ENCODE assay signal across 16 cellular contexts in genomic region chr4:1512081-1512737, GRCh38.
A peak's percentile ranks its signal among the peaks of the same experiment; 100 is the strongest.
DNase-seq lines count a peak whose midpoint lies in the region; ATAC-seq, FAIRE-seq and TF ChIP-seq lines count a peak whose summit lies in the region.
"Had no signal": no experiment of that assay in that cellular context is flagged by ENCODE, and none has a peak within 500 bp of the region (broad histone marks: within the 10 kb centered on the region; RNA-seq: fewer than 3 reads in every experiment).

No MANE protein-coding gene starts in this region.

- no TSS peak for BruUV-seq in HepG2 (replicated peaks; lab: Mats Ljungman, UMichigan)

- no peaks in the 10 kb centered on the region for H3K79me2 ChIP-seq in HepG2 (ENCODE audit: insufficient read depth, low read length)

- no peak for TF ChIP-seq RAD21 in HepG2 (CRISPR knock-in tag; IDR thresholded peaks at IDR 0.05)

- no peaks in the 10 kb centered on the region for H3K36me3 ChIP-seq in right lobe of liver
- no peaks in the 10 kb centered on the region for H3K36me3 ChIP-seq in HepG2 (replicated peaks in 1 of 2; ENCODE audit: control insufficient read depth in 1 of 2, insufficient read depth in 2 of 2, low read length in 2 of 2)
- no peaks in the 10 kb centered on the region for H3K36me3 ChIP-seq in ascending aorta
- H3K36me3 ChIP-seq in kidney (ENCODE audit: control insufficient read depth in 1 of 2, insufficient read depth in 2 of 2, low read length in 2 of 2) = no peaks in the 10 kb centered on the region
- no peaks in the 10 kb centered on the region for H3K36me3 ChIP-seq in testis (ENCODE audit: low read depth, missing control alignments)

- no peak overlapping the region for H3K4me2 ChIP-seq in HepG2 (ENCODE audit: low read depth, low read length)

- H3K27me3 ChIP-seq in right lobe of liver (peaks cover 0 to 3% of the 10 kb centered on the region in 2 donors), HepG2 (ENCODE audit: control insufficient read depth in 1 of 2, insufficient read depth in 2 of 2, low read length in 2 of 2) (peaks cover 6 to 30% of the 10 kb centered on the region in 2 experiments; a peak in 3 of 5 replicates), ascending aorta (peaks cover 13% of the 10 kb centered on the region), testis (no peaks in the 10 kb centered on the region)

- WGBS in right lobe of liver (ENCODE audit: insufficient coverage, low coverage, low lambda C conversion rate, missing lambda C conversion rate) = 88% methylated on average over 5 of the region's 28 CpGs
- 90% methylated on average over 11 of the region's 28 CpGs for WGBS in HepG2 (ENCODE audit: low lambda C conversion rate)
- 36 to 54% methylated on average over 18 to 28 of the region's 28 CpGs for WGBS in testis, 2 donors

- peak overlapping the region in 2 of 3 donors; percentile 26 to 46 for H3K4me3 ChIP-seq in right lobe of liver
- no peak overlapping the region for H3K4me3 ChIP-seq in HepG2 (replicated peaks in 1 of 3; ENCODE audit: insufficient read depth in 1 of 3, low read depth in 2 of 3, low read length in 3 of 3)
- H3K4me3 ChIP-seq in ascending aorta = peak overlapping the region; percentile 39 to 52
- no peak overlapping the region for H3K4me3 ChIP-seq in kidney (ENCODE audit: low read length in 2 of 2)
- peak overlapping the region; percentile 15 to 45 for H3K4me3 ChIP-seq in testis

- no peak overlapping the region for H2AFZ ChIP-seq in HepG2 (ENCODE audit: low read length)

- H3K9me3 ChIP-seq in right lobe of liver = no peaks in the 10 kb centered on the region
- peaks cover 3% of the 10 kb centered on the region; the same call in 1 of the 2 replicates for H3K9me3 ChIP-seq in HepG2 (ENCODE audit: low read length)
- no peaks in the 10 kb centered on the region for H3K9me3 ChIP-seq in ascending aorta
- H3K9me3 ChIP-seq in kidney (ENCODE audit: control insufficient read depth in 1 of 2, low read length in 2 of 2) = no peaks in the 10 kb centered on the region
- H3K9me3 ChIP-seq in testis = no peaks in the 10 kb centered on the region

- no peak overlapping the region for H3K27ac ChIP-seq in right lobe of liver
- H3K27ac ChIP-seq in HepG2 (ENCODE audit: extremely low read length, insufficient read depth, low read length) = no peak overlapping the region
- no peak overlapping the region for H3K27ac ChIP-seq in ascending aorta
- H3K27ac ChIP-seq in kidney (ENCODE audit: low read depth in 2 of 2, low read length in 2 of 2) = no peak overlapping the region
- no peak overlapping the region for H3K27ac ChIP-seq in testis

- FAIRE-seq in HepG2 (lab: Jason Lieb, UNC) (no peak), kidney (lab: Jason Lieb, UNC) (no peak)
- FAIRE-seq: endothelial cell of umbilical vein, GM12892 had no signal

- POLR2A ChIA-PET in HepG2 (lab: Yijun Ruan, JAX) = no interaction called here

- TF ChIP-seq CTCF in right lobe of liver (IDR thresholded peaks at IDR 0.05) = no peak
- TF ChIP-seq CTCF in HepG2 (CRISPR knock-in tag; IDR thresholded peaks at IDR 0.05) = no peak
- TF ChIP-seq CTCF in ascending aorta (IDR thresholded peaks at IDR 0.05) = no peak
- no peak for TF ChIP-seq CTCF in kidney (IDR thresholded peaks at IDR 0.05; ENCODE audit: borderline replicate concordance, extremely low read depth, insufficient read depth)
- no peak for TF ChIP-seq CTCF in testis (IDR thresholded peaks at IDR 0.05)

- CTCF ChIA-PET in HepG2 (lab: Yijun Ruan, JAX; ENCODE audit: low intra/inter-chr PET ratio, low total read pairs) = interaction anchor here (1.8 kb wide), 1 partner anchor 156 kb away, joined by 10 read pairs; no protein-coding TSS in a partner anchor

- peak in 1 of 3 donors; percentile 16 for DNase-seq in right lobe of liver
- no peak for DNase-seq in HepG2 (ENCODE audit: low spot score)
- no peak for DNase-seq in ascending aorta (ENCODE audit: low spot score in 2 of 2)
- peak; percentile 45 for DNase-seq in kidney
- DNase-seq in testis = no peak
- no peak for DNase-seq in NCI-H2196 (lab: John Stamatoyannopoulos, UW; ENCODE audit: unreplicated experiment)
- DNase-seq: amniotic stem cell; KBM-7; NCI-H1436 treated with DMSO at 0.1 percent for 48 hours; NK-92 treated with Interleukin-12 subunit alpha and Interleukin-12 subunit beta, amount 100 ng/mL, for 24 hours; stimulated activated CD4-positive, alpha-beta T cell treated with anti-CD3 and anti-CD28 coated beads, Interleukin-4, amount 100 ng/mL, for 1 hour had no signal

- TF ChIP-seq POLR2A in right lobe of liver (IDR thresholded peaks at IDR 0.05) (no peak), HepG2 (IDR thresholded peaks at IDR 0.05; ENCODE audit: insufficient read depth in 1 of 2, low read depth in 2 of 2, low read length in 2 of 2) (no peak), testis (IDR thresholded peaks at IDR 0.05) (no peak)

- H3K9ac ChIP-seq in HepG2 (ENCODE audit: insufficient read depth, low read depth, low read length) (no peak overlapping the region), kidney (ENCODE audit: low read length in 2 of 2) (no peak overlapping the region)

- no peaks in the 10 kb centered on the region for H3K4me1 ChIP-seq in right lobe of liver
- no peaks in the 10 kb centered on the region for H3K4me1 ChIP-seq in HepG2 (ENCODE audit: insufficient read depth, low read length)
- H3K4me1 ChIP-seq in ascending aorta = no peaks in the 10 kb centered on the region
- peaks cover 0 to 3% of the 10 kb centered on the region in 2 donors for H3K4me1 ChIP-seq in kidney (ENCODE audit: control insufficient read depth in 1 of 2, insufficient read depth in 1 of 2, low read depth in 1 of 2, low read length in 2 of 2)
- no peaks in the 10 kb centered on the region for H3K4me1 ChIP-seq in testis

- TF ChIP-seq EP300 in HepG2 (IDR thresholded peaks at IDR 0.05; ENCODE audit: low read depth in 2 of 2, low read length in 2 of 2) (no peak), HepG2 (CRISPR knock-in tag; IDR thresholded peaks at IDR 0.05; ENCODE audit: borderline replicate concordance) (no peak)

- in situ Hi-C loops in HepG2 (cut with HindIII; ENCODE audit: extremely low pct_ligation_motif_present, low pct_unique_long_range_greater_than_20kb) = loop anchor here (10.0 kb wide), 1 partner anchor 157 kb away; no protein-coding TSS in a partner anchor

- intact Hi-C loops in right lobe of liver (cut with DNase I) = loop anchor here in 1 of 2 donors (10.0 kb wide), 1 partner anchor 157 kb away; no protein-coding TSS in a partner anchor
- intact Hi-C loops in HepG2 (cut with micrococcal nuclease; ENCODE audit: unreplicated experiment) = loop anchor here (5.0 kb wide), 1 partner anchor 155 kb away; no protein-coding TSS in a partner anchor
- intact Hi-C loops in ascending aorta (cut with DNase I) = no loop called here
- intact Hi-C loops in kidney (cut with DNase I) = no loop called here
- intact Hi-C loops in testis (cut with DNase I; ENCODE audit: low total_unique reads) = no loop called here

- no peak for ATAC-seq in right lobe of liver
- no peak for ATAC-seq in HepG2
- ATAC-seq in HG03196 (IDR thresholded peaks at IDR 0.05; ENCODE audit: unreplicated experiment) = no peak
- ATAC-seq in HG02798 (IDR thresholded peaks at IDR 0.05; ENCODE audit: poor library complexity, unreplicated experiment) = no peak
- ATAC-seq: stimulated activated memory B cell treated with anti-CD40 and anti-IgM and Interleukin-4, amounts not matched to agents 10 μg/mL and 1 μg/mL and 100 μg/mL, for 72 hours had no signal

- H4K20me1 ChIP-seq in HepG2 (ENCODE audit: insufficient read depth, low read length) = no peaks in the 10 kb centered on the region

TF ChIP-seq in HepG2, 621 proteins besides CTCF, POLR2A, EP300 and RAD21:
- no peak for TF ChIP-seq NFYB (CRISPR knock-in tag; IDR thresholded peaks at IDR 0.05)
- TF ChIP-seq TOE1 (CRISPR knock-in tag; IDR thresholded peaks at IDR 0.05) = no peak
- no peak for TF ChIP-seq BRD4 (CRISPR knock-in tag; IDR thresholded peaks at IDR 0.05)
- no peak for TF ChIP-seq HHEX (CRISPR knock-in tag; IDR thresholded peaks at IDR 0.05)

Comparison
In these comparisons a context has a peak if more than half of its experiments do, and no peak if none do; other contexts are left out.
1. H3K4me3 ChIP-seq: peak in right lobe of liver (2 of 3), ascending aorta (2 of 2) and testis (2 of 2); none in HepG2 (0 of 3) and kidney (0 of 2).